Comparison of ENCODE assay signal across 22 cellular contexts in the genomic region with DNA sequence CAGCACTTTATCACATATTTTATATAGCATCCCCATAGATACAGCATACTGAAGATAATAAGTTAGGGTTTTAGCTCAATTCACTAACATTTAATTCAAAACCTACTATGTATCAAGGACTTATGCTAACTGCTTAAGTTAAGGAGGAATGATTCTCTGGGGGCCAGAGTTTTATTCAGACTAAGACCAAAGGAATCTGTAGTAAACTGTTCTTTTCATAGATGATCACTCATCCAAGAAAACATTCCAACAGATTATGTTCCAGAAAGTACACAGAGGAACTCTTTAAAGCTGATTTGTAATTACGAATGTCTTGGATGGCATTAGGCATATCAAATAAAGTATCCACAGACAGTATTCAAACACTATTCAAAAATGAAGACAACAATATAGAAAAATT.
DNase-seq lines count a peak whose midpoint lies in the region; ATAC-seq and TF ChIP-seq lines count a peak whose summit lies in the region.
"Had no signal": no experiment of that assay in that cellular context is flagged by ENCODE, and none has a peak within 500 bp of the region (broad histone marks: within the 10 kb centered on the region; RNA-seq: fewer than 3 reads in every experiment).

No MANE protein-coding gene starts in this region.

- POLR2A ChIA-PET in IMR-90 (lab: Charles Lee; ENCODE audit: unreplicated experiment): no interaction called here

- peaks cover 3% of the 10 kb centered on the region; the same call in 1 of the 2 replicates for H3K4me1 ChIP-seq in IMR-90 (ENCODE audit: control insufficient read depth, insufficient read depth, low read length)
- H3K4me1 ChIP-seq in osteoblast (ENCODE audit: insufficient read depth, low read length): peaks cover 4% of the 10 kb centered on the region
- no peaks in the 10 kb centered on the region for H3K4me1 ChIP-seq in tibial nerve
- H3K4me1 ChIP-seq: body of pancreas, Caco-2, colonic mucosa, suprapubic skin had no signal

- H2AK5ac ChIP-seq in IMR-90 (ENCODE audit: low read depth, low read length): no peak overlapping the region

- H3K18ac ChIP-seq in IMR-90 (ENCODE audit: low read depth, low read length): no peak overlapping the region

- no peak overlapping the region for H3K4ac ChIP-seq in IMR-90 (ENCODE audit: low read depth, low read length)

- H3K36me3 Mint-ChIP-seq in activated naive CD4-positive, alpha-beta T cell treated with anti-CD3 and anti-CD28 coated beads, Interleukin-2, amount 10 ng/mL, durations not matched to agents 7 days and 5 days: peaks cover 2% of the 10 kb centered on the region

- H3K9me3 ChIP-seq in IMR-90 (ENCODE audit: control insufficient read depth, insufficient read depth, low read length): no peaks in the 10 kb centered on the region
- no peaks in the 10 kb centered on the region for H3K9me3 ChIP-seq in osteoblast (ENCODE audit: low read depth, low read length)
- peaks cover 0 to 5% (median 0%) of the 10 kb centered on the region in 4 donors for H3K9me3 ChIP-seq in tibial nerve
- H3K9me3 ChIP-seq: body of pancreas, Caco-2, colonic mucosa, suprapubic skin had no signal

- H4K8ac ChIP-seq in IMR-90 (ENCODE audit: low read depth in 2 of 2, low read length in 2 of 2): no peak overlapping the region

- TF ChIP-seq POLR2A in IMR-90 (IDR thresholded peaks at IDR 0.05; ENCODE audit: low read depth, low read length) (no peak), tibial nerve (IDR thresholded peaks at IDR 0.05) (no peak)

- no peak for TF ChIP-seq RAD21 in IMR-90 (IDR thresholded peaks at IDR 0.05; ENCODE audit: low read length)

- H3K27ac ChIP-seq in IMR-90 (ENCODE audit: insufficient read depth, low read length) (no peak overlapping the region), osteoblast (ENCODE audit: low read depth, low read length) (no peak overlapping the region), tibial nerve (no peak overlapping the region)
- H3K27ac ChIP-seq: body of pancreas, colonic mucosa, suprapubic skin had no signal

- H3K4me1 Mint-ChIP-seq in activated naive CD4-positive, alpha-beta T cell treated with anti-CD3 and anti-CD28 coated beads, Interleukin-2, amount 10 ng/mL, durations not matched to agents 7 days and 5 days: no peaks in the 10 kb centered on the region
- H3K4me1 Mint-ChIP-seq: endodermal cell had no signal

- no peak overlapping the region for H3K56ac ChIP-seq in IMR-90 (ENCODE audit: extremely low read depth, insufficient read depth, low read length)

- ATAC-seq in IMR-90 (ENCODE audit: low read depth) (peak; percentile 85), GM19452 (IDR thresholded peaks at IDR 0.05; ENCODE audit: unreplicated experiment) (no peak), HG02642 (IDR thresholded peaks at IDR 0.05; ENCODE audit: poor library complexity, unreplicated experiment) (no peak)
- ATAC-seq: activated CD4-positive, CD25-positive, alpha-beta regulatory T cell treated with anti-CD3 and anti-CD28 coated beads, Interleukin-2, amount 50 U/mL, for 24 hours; body of pancreas had no signal

- no peak overlapping the region for H3K9ac ChIP-seq in IMR-90 (ENCODE audit: low read depth, low read length)

- dilution Hi-C loops in IMR-90 (cut with HindIII; ENCODE audit: low sequenced_read_pairs, unreplicated experiment): no loop called here

- H3K27me3 Mint-ChIP-seq in activated naive CD4-positive, alpha-beta T cell treated with anti-CD3 and anti-CD28 coated beads, Interleukin-2, amount 10 ng/mL, durations not matched to agents 7 days and 5 days: no peaks in the 10 kb centered on the region

- in situ Hi-C loops in IMR-90 (cut with MboI; ENCODE audit: low sequenced_read_pairs): no loop called here

- H3K23ac ChIP-seq in IMR-90 (ENCODE audit: low read depth, low read length): no peak overlapping the region

- TF ChIP-seq EP300 in tibial nerve (IDR thresholded peaks at IDR 0.05): no peak

- H3K4me2 ChIP-seq in IMR-90 (ENCODE audit: low read depth, low read length) (no peak overlapping the region), osteoblast (ENCODE audit: insufficient read depth, low read length) (no peak overlapping the region)

- no peak overlapping the region for H3K14ac ChIP-seq in IMR-90 (replicated peaks; ENCODE audit: low read depth, low read length)

- no peak for TF ChIP-seq CTCF in AG09309 (IDR thresholded peaks at IDR 0.05; ENCODE audit: control insufficient read depth, insufficient read depth, low read depth, low read length, missing control alignments)
- TF ChIP-seq CTCF in IMR-90 (conservative IDR thresholded peaks at IDR 0.05; ENCODE audit: low read depth, low read length): no peak
- no peak for TF ChIP-seq CTCF in osteoblast (IDR thresholded peaks at IDR 0.05; ENCODE audit: extremely low read depth, low read depth, low read length)
- TF ChIP-seq CTCF in tibial nerve (IDR thresholded peaks at IDR 0.05): no peak

- no peaks in the 10 kb centered on the region for H3K9me3 Mint-ChIP-seq in activated naive CD4-positive, alpha-beta T cell treated with anti-CD3 and anti-CD28 coated beads, Interleukin-2, amount 10 ng/mL, durations not matched to agents 7 days and 5 days
- H3K9me3 Mint-ChIP-seq: endodermal cell had no signal

- H3K36me3 ChIP-seq in IMR-90 (ENCODE audit: control insufficient read depth, insufficient read depth, low read length) (no peaks in the 10 kb centered on the region), osteoblast (ENCODE audit: insufficient read depth, low read length) (no peaks in the 10 kb centered on the region), tibial nerve (peaks cover 0 to 25% (median 0%) of the 10 kb centered on the region in 3 donors)
- H3K36me3 ChIP-seq: colonic mucosa, suprapubic skin had no signal

- H3K4me3 ChIP-seq in AG09309 (ENCODE audit: control insufficient read depth, low read depth, low read length) (no peak overlapping the region), IMR-90 (ENCODE audit: insufficient read depth, low read depth, low read length) (no peak overlapping the region), osteoblast (ENCODE audit: insufficient read depth, low read length) (no peak overlapping the region), tibial nerve (no peak overlapping the region)
- H3K4me3 ChIP-seq: body of pancreas, colonic mucosa, lung, suprapubic skin had no signal

- intact Hi-C loops in IMR-90 (cut with micrococcal nuclease): no loop called here

- H4K20me1 ChIP-seq in IMR-90 (ENCODE audit: insufficient read depth, low read length) (no peaks in the 10 kb centered on the region; the same call in 1 of the 2 replicates), osteoblast (ENCODE audit: insufficient read depth, low read length) (no peaks in the 10 kb centered on the region)

- no peak overlapping the region for H2BK15ac ChIP-seq in IMR-90 (ENCODE audit: low read depth, low read length)

- H3K27me3 ChIP-seq in IMR-90 (ENCODE audit: control insufficient read depth, insufficient read depth, low read length) (no peaks in the 10 kb centered on the region), osteoblast (ENCODE audit: insufficient read depth, low read length) (no peaks in the 10 kb centered on the region), tibial nerve (no peaks in the 10 kb centered on the region)
- H3K27me3 ChIP-seq: body of pancreas, colonic mucosa, suprapubic skin had no signal

- H3K27ac Mint-ChIP-seq in activated naive CD4-positive, alpha-beta T cell treated with anti-CD3 and anti-CD28 coated beads, Interleukin-2, amount 10 ng/mL, durations not matched to agents 7 days and 5 days: no peak overlapping the region
- H3K27ac Mint-ChIP-seq: endodermal cell had no signal

- no peaks in the 10 kb centered on the region for H3K79me1 ChIP-seq in IMR-90 (ENCODE audit: low read depth in 1 of 2, low read length in 2 of 2)

- H2BK120ac ChIP-seq in IMR-90 (ENCODE audit: low read depth, low read length): no peak overlapping the region

- no peak overlapping the region for H2BK5ac ChIP-seq in IMR-90 (ENCODE audit: low read depth, low read length, poor library complexity, severe bottlenecking)

- H3K79me2 ChIP-seq in osteoblast (ENCODE audit: insufficient read depth, low read length): no peaks in the 10 kb centered on the region

- peak; percentile 8 for DNase-seq in AG09309 (ENCODE audit: low read depth)
- DNase-seq in IMR-90: peak; percentile 60
- DNase-seq in fibroblast of gingiva (ENCODE audit: low read depth): peak; percentile 53
- peak; percentile 72 for DNase-seq in osteoblast (ENCODE audit: insufficient read length, low spot score, missing footprints)
- no peak for DNase-seq in activated naive CD4-positive, alpha-beta T cell treated with anti-CD3 and anti-CD28 coated beads, Interleukin-2, amount 10 ng/mL, durations not matched to agents 7 days and 5 days
- DNase-seq in tibial nerve (ENCODE audit: low spot score in 2 of 2): no peak
- DNase-seq: activated naive CD4-positive, alpha-beta T cell treated with anti-CD3 and anti-CD28 coated beads, Interleukin-2, amount 50 U/mL, for 16 hours; activated T-cell treated with anti-CD3 and anti-CD28 coated beads, Interleukin-2, amount 50 U/mL, for 48 hours; body of pancreas; Caco-2; colonic mucosa; endodermal cell; hippocampal formation; NCI-H1092 treated with DMSO at 0.1 percent for 48 hours; NCI-H2081; NCI-H510A treated with DMSO at 0.1 percent for 48 hours; RPMI8226 had no signal

- H3K9me1 ChIP-seq in IMR-90 (ENCODE audit: insufficient read depth, low read length): no peaks in the 10 kb centered on the region

- WGBS in IMR-90 (ENCODE audit: extremely low coverage in 2 of 2, insufficient read length in 1 of 2), 2 experiments: no CpG with 5 or more reads among the region's 1 CpG
- WGBS in tibial nerve, 2 donors: 49 to 58% methylated on average over 1 of the region's 1 CpG

- H2BK20ac ChIP-seq in IMR-90 (ENCODE audit: low read depth, low read length): no peak overlapping the region

- H4K91ac ChIP-seq in IMR-90 (ENCODE audit: insufficient read depth, low read depth, low read length): no peak overlapping the region

- CTCF ChIA-PET in IMR-90 (lab: Yijun Ruan, JAX): interaction anchor here (0.6 to 1.0 kb wide), 2 partner anchors 11 to 55 kb away, joined by 3 read pairs; no protein-coding TSS in a partner anchor
- CTCF ChIA-PET in activated naive CD4-positive, alpha-beta T cell treated with anti-CD3 and anti-CD28 coated beads, Interleukin-2, amount 10 ng/mL, durations not matched to agents 7 days and 5 days (lab: Charles Lee): no interaction called here

- H2AFZ ChIP-seq in IMR-90 (replicated peaks; ENCODE audit: low read length, poor library complexity) (no peak overlapping the region), osteoblast (ENCODE audit: low read length) (no peak overlapping the region)

- no peak overlapping the region for H3K4me3 Mint-ChIP-seq in activated naive CD4-positive, alpha-beta T cell treated with anti-CD3 and anti-CD28 coated beads, Interleukin-2, amount 10 ng/mL, durations not matched to agents 7 days and 5 days
- H3K4me3 Mint-ChIP-seq: endodermal cell had no signal

- BruUV-seq in IMR-90 (replicated peaks; lab: Mats Ljungman, UMichigan): no TSS peak

- H4K5ac ChIP-seq in IMR-90 (ENCODE audit: low read depth, low read length): no peak overlapping the region

- no peak overlapping the region for H2AK9ac ChIP-seq in IMR-90 (replicated peaks; ENCODE audit: low read depth, low read length, poor library complexity)

TF ChIP-seq in IMR-90, 13 proteins besides CTCF, POLR2A, EP300 and RAD21:
- TF ChIP-seq SMC3 (IDR thresholded peaks at IDR 0.05; ENCODE audit: low read depth, low read length): no peak

Comparison
In these comparisons a context has a peak if more than half of its experiments do, and no peak if none do; other contexts are left out.
1. DNase-seq: peak in AG09309 (single experiment), IMR-90 (single experiment), fibroblast of gingiva (single experiment) and osteoblast (single experiment); none in activated naive CD4-positive, alpha-beta T cell treated with anti-CD3 and anti-CD28 coated beads, Interleukin-2, amount 10 ng/mL, durations not matched to agents 7 days and 5 days (single experiment) and tibial nerve (0 of 2).